ENCODE assay signal across 1 cellular context in genomic region chr4:152943673-152944072, GRCh38.
TF ChIP-seq lines count a peak whose summit lies in the region.

No MANE protein-coding gene starts in this region.

TF ChIP-seq in K562, 482 proteins besides CTCF, POLR2A, EP300 and RAD21 (continued from another document):
- TF ChIP-seq SMARCB1 (IDR thresholded peaks at IDR 0.05; ENCODE audit: insufficient read length, low read depth) (no peak), ZNF274 (IDR thresholded peaks at IDR 0.05; ENCODE audit: borderline replicate concordance, low read depth, low read length) (no peak), YBX1 (IDR thresholded peaks at IDR 0.05) (no peak), NFIC (IDR thresholded peaks at IDR 0.05) (no peak), ZFP1 (CRISPR knock-in tag; IDR thresholded peaks at IDR 0.05) (no peak), HNRNPL (IDR thresholded peaks at IDR 0.05; ENCODE audit: low read depth, low read length) (no peak), ATF1 (CRISPR knock-in tag; IDR thresholded peaks at IDR 0.05) (no peak), ATF1 (tag; IDR thresholded peaks at IDR 0.05) (no peak), NRF1 (conservative IDR thresholded peaks at IDR 0.05 in 1 of 2, IDR thresholded peaks at IDR 0.05 in 1 of 2) (no peak), CBFA2T3 (IDR thresholded peaks at IDR 0.05) (no peak), ZNF407 (IDR thresholded peaks at IDR 0.05; ENCODE audit: low read depth) (no peak), JUN (IDR thresholded peaks at IDR 0.05; ENCODE audit: borderline replicate concordance, low read depth, low read length) (no peak), JUN (CRISPR knock-in tag; IDR thresholded peaks at IDR 0.05; ENCODE audit: borderline replicate concordance) (no peak), CHCHD3 (CRISPR knock-in tag; IDR thresholded peaks at IDR 0.05) (no peak), SP2 (IDR thresholded peaks at IDR 0.05; ENCODE audit: extremely low read depth, low read depth, low read length, poor library complexity, severe bottlenecking) (no peak), CC2D1A (IDR thresholded peaks at IDR 0.05) (no peak), BDP1 (IDR thresholded peaks at IDR 0.05; ENCODE audit: insufficient read depth, insufficient read length) (no peak), HNRNPH1 (optimal IDR thresholded peaks at IDR 0.05; ENCODE audit: low read depth, low read length) (no peak), POLR2H (tag; IDR thresholded peaks at IDR 0.05; ENCODE audit: low read depth) (no peak), ZNF280A (IDR thresholded peaks at IDR 0.05; ENCODE audit: low read depth, partially characterized antibody) (no peak), ELK3 (CRISPR knock-in tag; IDR thresholded peaks at IDR 0.05) (no peak)
